In the genomic region with DNA sequence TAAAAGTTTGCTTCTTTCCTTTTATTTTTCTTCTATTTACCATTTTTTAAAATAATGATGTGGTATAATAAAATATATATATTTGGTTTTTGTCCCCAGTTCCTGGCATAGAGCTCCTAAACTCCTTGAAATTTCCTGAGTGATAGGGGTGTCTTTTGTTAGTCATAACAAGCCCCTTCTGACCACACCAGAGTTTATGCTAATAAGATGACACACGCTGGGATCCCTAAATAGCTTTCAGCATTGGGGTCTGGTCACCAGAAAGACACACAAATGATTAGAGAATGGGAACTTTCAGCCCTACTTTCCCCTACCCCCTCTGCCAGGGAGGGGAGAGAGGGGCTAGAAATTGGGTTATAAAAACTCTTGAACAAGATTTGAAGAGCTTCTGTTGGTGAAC, we compare ENCODE assay signal across 25 cellular contexts.
"Had no signal": no experiment of that assay in that cellular context is flagged by ENCODE, and none has a peak within 500 bp of the region (broad histone marks: within the 10 kb centered on the region; RNA-seq: fewer than 3 reads in every experiment).

No MANE protein-coding gene starts in this region.

- H3K9me3 Mint-ChIP-seq: naive B cell; nephron progenitor cell; stimulated activated memory B cell treated with anti-CD40 and anti-IgM and Interleukin-4, amounts not matched to agents 10 μg/mL and 1 μg/mL and 100 μg/mL, for 72 hours had no signal

- H3K27me3 ChIP-seq: hepatocyte, ovary, right atrium auricular region, right lobe of liver, transverse colon, upper lobe of left lung, vagina had no signal

- H3K9me3 ChIP-seq: left ventricle myocardium inferior, ovary, right lobe of liver, transverse colon, upper lobe of left lung, vagina had no signal

- H3K27me3 Mint-ChIP-seq: progenitor cell of endocrine pancreas; stimulated activated naive CD8-positive, alpha-beta T cell treated with anti-CD3 and anti-CD28 coated beads, Interleukin-15, amount 100 ng/mL, for 72 hours had no signal

- H3K4me3 Mint-ChIP-seq: mesothelial cell of epicardium; naive B cell; natural killer cell; nephron progenitor cell; stimulated activated memory B cell treated with anti-CD40 and anti-IgM and Interleukin-4, amounts not matched to agents 10 μg/mL and 1 μg/mL and 100 μg/mL, for 72 hours; stimulated activated naive CD8-positive, alpha-beta T cell treated with anti-CD3 and anti-CD28 coated beads, Interleukin-15, amount 100 ng/mL, for 72 hours had no signal

- ATAC-seq: natural killer cell; right lobe of liver; stimulated activated memory B cell treated with anti-CD40 and anti-IgM and Interleukin-4, amounts not matched to agents 10 μg/mL and 1 μg/mL and 100 μg/mL, for 72 hours; stimulated activated naive CD8-positive, alpha-beta T cell treated with anti-CD3 and anti-CD28 coated beads, Interleukin-15, amount 100 ng/mL, for 72 hours had no signal

- H3K36me3 ChIP-seq: left ventricle myocardium inferior, ovary, right atrium auricular region, right lobe of liver, transverse colon, upper lobe of left lung, vagina had no signal

- H3K4me3 ChIP-seq: hepatocyte, left ventricle myocardium inferior, lung, ovary, right atrium auricular region, right lobe of liver, smooth muscle cell, transverse colon, upper lobe of left lung, vagina had no signal

- H3K4me2 ChIP-seq: hepatocyte, smooth muscle cell had no signal

- H3K36me3 Mint-ChIP-seq: mesothelial cell of epicardium; naive B cell; natural killer cell; stimulated activated memory B cell treated with anti-CD40 and anti-IgM and Interleukin-4, amounts not matched to agents 10 μg/mL and 1 μg/mL and 100 μg/mL, for 72 hours had no signal

- H3K4me1 Mint-ChIP-seq: naive B cell; nephron progenitor cell; stimulated activated memory B cell treated with anti-CD40 and anti-IgM and Interleukin-4, amounts not matched to agents 10 μg/mL and 1 μg/mL and 100 μg/mL, for 72 hours; stimulated activated naive CD8-positive, alpha-beta T cell treated with anti-CD3 and anti-CD28 coated beads, Interleukin-15, amount 100 ng/mL, for 72 hours had no signal

- H2AFZ ChIP-seq: hepatocyte had no signal

- DNase-seq: islet precursor cell; left ventricle myocardium inferior; mesendoderm; naive B cell; natural killer cell; nephron progenitor cell; ovary; right lobe of liver; stimulated activated CD4-positive, alpha-beta T cell treated with anti-CD3 and anti-CD28 coated beads, Interleukin-1b, Interleukin-23, amount 100 ng/mL, for 48 hours; stimulated activated CD4-positive, alpha-beta T cell treated with anti-CD3 and anti-CD28 coated beads, Interleukin-2, amount 100 ng/mL, for 48 hours; stimulated activated CD4-positive, alpha-beta T cell treated with anti-CD3 and anti-CD28 coated beads, Interleukin-4, amount 100 ng/mL, for 4 hours; stimulated activated CD8-positive, alpha-beta memory T cell treated with anti-CD3 and anti-CD28 coated beads, Interleukin-4, amount 100 ng/mL, for 48 hours; stimulated activated naive CD4-positive, alpha-beta T cell treated with Interleukin-2 at 50 U/mL for 16 hours; stimulated activated naive CD8-positive, alpha-beta T cell treated with anti-CD3 and anti-CD28 coated beads, Interleukin-15, amount 100 ng/mL, for 72 hours; substantia nigra; transverse colon; upper lobe of left lung had no signal

- H3K27ac ChIP-seq: hepatocyte, left ventricle myocardium inferior, ovary, right atrium auricular region, right lobe of liver, transverse colon, upper lobe of left lung, vagina had no signal

- H3K4me1 ChIP-seq: left ventricle myocardium inferior, right atrium auricular region, right lobe of liver, transverse colon, upper lobe of left lung, vagina had no signal

- H3K27ac Mint-ChIP-seq: mesothelial cell of epicardium; naive B cell; natural killer cell; nephron progenitor cell; progenitor cell of endocrine pancreas; stimulated activated memory B cell treated with anti-CD40 and anti-IgM and Interleukin-4, amounts not matched to agents 10 μg/mL and 1 μg/mL and 100 μg/mL, for 72 hours; stimulated activated naive CD8-positive, alpha-beta T cell treated with anti-CD3 and anti-CD28 coated beads, Interleukin-15, amount 100 ng/mL, for 72 hours had no signal

- H3K79me2 ChIP-seq: hepatocyte had no signal
